15 cellular contexts compared by ENCODE assay signal in the genomic region with DNA sequence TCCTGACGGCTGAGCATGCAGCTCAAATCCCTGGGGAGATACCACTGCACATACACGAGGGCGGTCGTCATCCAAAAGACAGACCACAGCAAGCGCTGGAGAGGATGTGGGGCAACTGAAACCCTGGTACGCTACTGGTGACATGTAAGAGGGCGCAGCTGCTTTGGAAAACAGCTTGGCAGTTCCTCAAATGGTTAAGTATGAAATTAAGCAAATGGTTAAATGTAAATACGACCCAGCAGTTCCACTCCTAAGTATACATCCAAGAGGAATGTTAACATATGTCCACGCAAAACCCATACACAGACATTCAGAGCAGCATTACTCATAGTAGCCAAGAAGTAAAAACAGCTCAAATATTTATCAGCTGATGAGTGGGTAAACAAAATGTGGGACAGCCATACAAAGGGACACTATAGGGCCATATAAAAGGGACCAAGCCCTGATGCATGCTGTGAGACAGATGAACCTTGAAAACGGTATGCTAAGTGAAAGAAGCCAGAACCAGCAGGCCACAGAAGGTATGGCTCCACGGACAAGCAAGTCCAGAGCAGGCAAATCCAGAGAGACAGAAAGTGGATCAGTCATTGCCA. TPM values are rescaled to one million over a fixed set of nuclear protein-coding genes. Genes with fewer than 3 reads are reported as not detected.
DNase-seq lines count a peak whose midpoint lies in the region; ATAC-seq, FAIRE-seq and TF ChIP-seq lines count a peak whose summit lies in the region.
"Had no signal": no experiment of that assay in that cellular context is flagged by ENCODE, and none has a peak within 500 bp of the region (broad histone marks: within the 10 kb centered on the region; RNA-seq: fewer than 3 reads in every experiment).

No MANE protein-coding gene starts in this region.

- in situ Hi-C loops in GM12878 (cut with MboI), result no loop called here

- no peak for TF ChIP-seq CTCF in GM23338 (conservative IDR thresholded peaks at IDR 0.05; ENCODE audit: low read depth in 2 of 2)
- TF ChIP-seq CTCF in NB4 (IDR thresholded peaks at IDR 0.05; ENCODE audit: low read depth, low read length), result no peak
- no peak for TF ChIP-seq CTCF in GM12878 (IDR thresholded peaks at IDR 0.05 in 2 of 3, conservative IDR thresholded peaks at IDR 0.05 in 1 of 3; ENCODE audit: control insufficient read depth in 2 of 3, extremely low read depth in 1 of 3, insufficient read depth in 1 of 3, low read depth in 3 of 3, low read length in 3 of 3)
- no peak for TF ChIP-seq CTCF in smooth muscle cell (IDR thresholded peaks at IDR 0.05; ENCODE audit: borderline replicate concordance, insufficient read depth, poor library complexity, severe bottlenecking)

- no peaks in the 10 kb centered on the region for H3K36me3 ChIP-seq in GM23338 (ENCODE audit: insufficient read depth)
- no peaks in the 10 kb centered on the region for H3K36me3 ChIP-seq in GM12878 (ENCODE audit: control insufficient read depth in 2 of 2, insufficient read depth in 2 of 2, low read length in 1 of 2)
- no peaks in the 10 kb centered on the region for H3K36me3 ChIP-seq in smooth muscle cell (ENCODE audit: low read depth)
- H3K36me3 ChIP-seq: ascending aorta, prostate gland, thyroid gland had no signal

- no peak for TF ChIP-seq EP300 in GM12878 (IDR thresholded peaks at IDR 0.05; ENCODE audit: borderline replicate concordance in 1 of 2, control insufficient read depth in 1 of 2, low read depth in 2 of 2, low read length in 2 of 2)

- H3K4me2 ChIP-seq in GM23338, result no peak overlapping the region
- H3K4me2 ChIP-seq in GM12878 (ENCODE audit: control insufficient read depth, insufficient read depth), result no peak overlapping the region
- peak overlapping the region; percentile 39 for H3K4me2 ChIP-seq in smooth muscle cell

- POLR2A ChIA-PET in GM12878 (lab: Charles Lee), result interaction anchor here (0.6 kb wide), 2 partner anchors 13 to 529 kb away, joined by 3 to 4 read pairs; no protein-coding TSS in a partner anchor

- H3K27ac Mint-ChIP-seq in GM23338, result no peak overlapping the region; the same call in 1 of the 2 replicates
- H3K27ac Mint-ChIP-seq: naive B cell had no signal

- H3K4me3 Mint-ChIP-seq in GM23338, result no peak overlapping the region
- H3K4me3 Mint-ChIP-seq: naive B cell had no signal

- WGBS in GM12878 (ENCODE audit: insufficient coverage, insufficient replicate concordance, low lambda C conversion rate, missing lambda C conversion rate), result 8% methylated on average over 11 of the region's 11 CpGs
- 34% methylated on average over 11 of the region's 11 CpGs for WGBS in smooth muscle cell (ENCODE audit: low lambda C conversion rate)

- H3K9me3 ChIP-seq in GM12878 (replicated peaks; ENCODE audit: control insufficient read depth, insufficient read depth, low read length) (no peaks in the 10 kb centered on the region; the same call in 2 of the 3 replicates), smooth muscle cell (replicated peaks; ENCODE audit: low read depth) (no peaks in the 10 kb centered on the region)
- H3K9me3 ChIP-seq: ascending aorta, prostate gland, thyroid gland had no signal

- intact Hi-C loops in GM12878 (cut with micrococcal nuclease; ENCODE audit: unreplicated experiment), result no loop called here

- no peaks in the 10 kb centered on the region for H3K27me3 ChIP-seq in GM23338 (ENCODE audit: insufficient read depth)
- no peaks in the 10 kb centered on the region; a peak in 1 of 4 replicates for H3K27me3 ChIP-seq in GM12878 (replicated peaks in 1 of 2; ENCODE audit: control insufficient read depth in 2 of 2, insufficient read depth in 2 of 2, low read length in 1 of 2)
- H3K27me3 ChIP-seq in smooth muscle cell (ENCODE audit: low read depth), result no peaks in the 10 kb centered on the region
- H3K27me3 ChIP-seq: ascending aorta, thyroid gland had no signal

- H3F3A ChIP-seq in GM23338 (replicated peaks; ENCODE audit: low read depth) (no peaks in the 10 kb centered on the region), smooth muscle cell (ENCODE audit: low read depth) (peaks cover 10% of the 10 kb centered on the region)

- H3K9ac ChIP-seq in GM12878 (ENCODE audit: control insufficient read depth, insufficient read depth, low read length) (no peak overlapping the region), smooth muscle cell (ENCODE audit: low read depth) (no peak overlapping the region)

- FAIRE-seq in GM12878 (lab: Jason Lieb, UNC), result no peak

- H3K36me3 Mint-ChIP-seq in GM23338 (ENCODE audit: low read depth), result peaks cover 11% of the 10 kb centered on the region; the same call in 2 of the 3 replicates
- H3K36me3 Mint-ChIP-seq: naive B cell had no signal

- no peak overlapping the region for H2AFZ ChIP-seq in GM23338
- no peak overlapping the region for H2AFZ ChIP-seq in GM12878 (ENCODE audit: control insufficient read depth, low read depth, low read length)
- H2AFZ ChIP-seq in smooth muscle cell (ENCODE audit: low read depth), result no peak overlapping the region

- no peak overlapping the region for H3K4me3 ChIP-seq in GM23338
- H3K4me3 ChIP-seq in NB4 (ENCODE audit: low read depth, low read length), result peak overlapping the region; percentile 10
- no peak overlapping the region for H3K4me3 ChIP-seq in GM12878
- no peak overlapping the region for H3K4me3 ChIP-seq in smooth muscle cell
- H3K4me3 ChIP-seq: ascending aorta, prostate gland, thyroid gland had no signal

- no TSS peak for BruUV-seq in GM12878 (replicated peaks; lab: Mats Ljungman, UMichigan)

- H3K27ac ChIP-seq in GM23338 (ENCODE audit: low read depth), result 0 out of 2 replicates have a peak overlapping the region, but pooled peaks have one; percentile 32
- no peak overlapping the region for H3K27ac ChIP-seq in GM12878 (ENCODE audit: control insufficient read depth, insufficient read depth)
- H3K27ac ChIP-seq in smooth muscle cell (ENCODE audit: low read depth), result peak overlapping the region; percentile 80
- H3K27ac ChIP-seq: ascending aorta, prostate gland, thyroid gland had no signal

- DNase-seq in GM23338 (ENCODE audit: low spot score), result no peak
- DNase-seq in NB4 (ENCODE audit: low read depth), result peak; percentile 99
- peak; percentile 27 for DNase-seq in GM12878 (ENCODE audit: low read depth, low spot score)
- no peak for DNase-seq in smooth muscle cell (lab: John Stamatoyannopoulos, UW; ENCODE audit: unreplicated experiment)
- DNase-seq in activated CD4-positive, alpha-beta T cell treated with anti-CD3 and anti-CD28 coated beads, Interleukin-2, amount 50 U/mL, for 48 hours, result no peak
- no peak for DNase-seq in COR-L47 (lab: John Stamatoyannopoulos, UW)
- DNase-seq: activated CD8-positive, alpha-beta memory T cell treated with anti-CD3 and anti-CD28 coated beads for 24 hours; activated effector memory CD4-positive, alpha-beta T cell treated with Interleukin-2 at 50 U/mL for 16 hours; kidney glomerular epithelial cell; naive B cell; SHP77 treated with DMSO at 0.1 percent for 48 hours; thyroid gland had no signal

- H3K9me3 Mint-ChIP-seq in GM23338, result peaks cover 14% of the 10 kb centered on the region

- H3K79me2 ChIP-seq in GM23338 (replicated peaks; ENCODE audit: insufficient read depth), result no peaks in the 10 kb centered on the region
- H3K79me2 ChIP-seq in GM12878 (ENCODE audit: control insufficient read depth, insufficient read depth, low read length), result no peaks in the 10 kb centered on the region
- H3K79me2 ChIP-seq in smooth muscle cell (ENCODE audit: low read depth), result no peaks in the 10 kb centered on the region

- peaks cover 6% of the 10 kb centered on the region; the same call in 1 of the 3 replicates for H3K4me1 Mint-ChIP-seq in GM23338
- H3K4me1 Mint-ChIP-seq: naive B cell had no signal

- peaks cover 2% of the 10 kb centered on the region for H3K27me3 Mint-ChIP-seq in GM23338 (ENCODE audit: insufficient read depth, low read depth, poor library complexity)

- CTCF ChIA-PET in GM12878 (lab: Yijun Ruan, JAX), result interaction anchor here (0.5 to 1.7 kb wide), 4 partner anchors 8 to 122 kb away, joined by 3 to 6 read pairs (median 3); no protein-coding TSS in a partner anchor

- no peak for TF ChIP-seq RAD21 in GM12878 (IDR thresholded peaks at IDR 0.05; ENCODE audit: insufficient read depth, low read depth, low read length)

- H3K4me1 ChIP-seq in GM23338 (ENCODE audit: insufficient read depth), result no peaks in the 10 kb centered on the region
- no peaks in the 10 kb centered on the region for H3K4me1 ChIP-seq in GM12878 (ENCODE audit: control insufficient read depth, insufficient read depth, low read length)
- peaks cover 14% of the 10 kb centered on the region for H3K4me1 ChIP-seq in smooth muscle cell (ENCODE audit: low read depth)
- H3K4me1 ChIP-seq: prostate gland had no signal

- TF ChIP-seq POLR2A in NB4 (IDR thresholded peaks at IDR 0.05; ENCODE audit: extremely low read depth, insufficient read length) (no peak), GM12878 (IDR thresholded peaks at IDR 0.05; ENCODE audit: low read depth, low read length) (no peak)

- H3K9me2 ChIP-seq in GM23338 (ENCODE audit: insufficient read depth), result no peaks in the 10 kb centered on the region

- SMC1A ChIA-PET in GM12878 (lab: Charles Lee; ENCODE audit: uncharacterized antibody, unreplicated experiment), result no interaction called here

- RAD21 ChIA-PET in GM12878 (lab: Charles Lee; ENCODE audit: unreplicated experiment), result no interaction called here

- H4K20me1 ChIP-seq in GM23338 (replicated peaks; ENCODE audit: insufficient read depth), result no peaks in the 10 kb centered on the region
- H4K20me1 ChIP-seq in GM12878 (ENCODE audit: control insufficient read depth, insufficient read depth), result no peaks in the 10 kb centered on the region
- no peaks in the 10 kb centered on the region for H4K20me1 ChIP-seq in smooth muscle cell (ENCODE audit: low read depth)

- ATAC-seq in GM23338 (no peak), GM12878 (peak; percentile 87), HG03571 (IDR thresholded peaks at IDR 0.05; ENCODE audit: unreplicated experiment) (no peak)

RNA-seq across cellular contexts. Expression of a gene that starts 38.5 kb away (rescaled TPM):
- 6.0 and 6.3 TPM in 2 replicates for total RNA-seq in GM23338 (2014; rRNA removed; shearing (Covaris generic))
- polyA plus RNA-seq in GM23338 (2016; fragmentation: Nextera tagmentation; extraction: Ambion mirVana) (3.9 and 4.9 TPM in 2 replicates), GM12878 (2011; rRNA removed) (not detected in 2 replicates), GM12878 (2014; fragmentation: Illumina TruSeq; extraction: Trizol) (0.07 TPM in 1 of 2 replicates, not detected in the other), GM12878 (2014; fragmentation: Nextera tagmentation; extraction: Ambion mirVana) (not detected), GM12878 (2014; rRNA removed) (0.04 TPM in 1 of 2 replicates, not detected in the other), GM12878 (2016; fragmentation: Nextera tagmentation; extraction: Ambion mirVana) (under 1 TPM; 0.17 to 0.55 TPM), smooth muscle cell (1.2 and 4.9 TPM in 2 replicates)
- total RNA-seq in GM12878 (2013; cell fraction: nucleolus; rRNA removed), result not detected in 2 replicates
- total RNA-seq in GM12878 (2014; rRNA removed) (not detected in 2 replicates), GM12878 (2014; rRNA removed; fragmentation: Illumina TruSeq; extraction: Trizol) (not detected in 2 replicates), GM12878 (2021) (0.05 TPM in 1 of 2 replicates, not detected in the other), smooth muscle cell (0.18 and 0.40 TPM in 2 replicates)
- 0.10 TPM for polyA plus RNA-seq in GM12878 (2011; ENCODE audit: low read depth)
- polyA plus RNA-seq in GM12878 (2011; cell fraction: cytosol; rRNA removed), result not detected in 2 replicates
- 0.07 TPM in 1 of 2 replicates, not detected in the other for polyA plus RNA-seq in GM12878 (2011; cell fraction: nucleus; rRNA removed)
- polyA plus RNA-seq in GM12878 (2012), result 0.32 and 0.50 TPM in 2 replicates
- not detected in 2 replicates for polyA minus RNA-seq in GM12878 (2011; rRNA and poly(A)+ RNA removed)
- not detected in 2 replicates for polyA minus RNA-seq in GM12878 (2011; cell fraction: cytosol; rRNA and poly(A)+ RNA removed)
- polyA minus RNA-seq in GM12878 (2011; cell fraction: nucleus; rRNA and poly(A)+ RNA removed), result not detected in 2 replicates

Comparison
In these comparisons a context has a peak if more than half of its experiments do, and no peak if none do; other contexts are left out.
1. DNase-seq: peak in NB4 (single experiment) and GM12878 (single experiment); none in GM23338 (single experiment), smooth muscle cell (single experiment), activated CD4-positive, alpha-beta T cell treated with anti-CD3 and anti-CD28 coated beads, Interleukin-2, amount 50 U/mL, for 48 hours (0 of 2) and COR-L47 (single experiment).